8 cellular contexts compared by ENCODE assay signal in genomic region chr1:160726498-160727391, GRCh38. TPM values are rescaled to one million over a fixed set of nuclear protein-coding genes. Genes with fewer than 3 reads are reported as not detected.
DNase-seq lines count a peak whose midpoint lies in the region; ATAC-seq and TF ChIP-seq lines count a peak whose summit lies in the region.

No MANE protein-coding gene starts in this region.

- H3K27me3 ChIP-seq in KMS-11 (ENCODE audit: insufficient read depth, low read depth) = no peaks in the 10 kb centered on the region
- no peaks in the 10 kb centered on the region for H3K27me3 ChIP-seq in Peyer's patch
- no peaks in the 10 kb centered on the region for H3K27me3 ChIP-seq in osteoblast (ENCODE audit: insufficient read depth, low read length)

- H3K79me2 ChIP-seq in KMS-11 (ENCODE audit: insufficient read depth, low read depth) (no peaks in the 10 kb centered on the region), osteoblast (ENCODE audit: insufficient read depth, low read length) (no peaks in the 10 kb centered on the region)

- peak; percentile 100 for TF ChIP-seq CTCF in KMS-11 (conservative IDR thresholded peaks at IDR 0.05; ENCODE audit: low read depth, low read length)
- TF ChIP-seq CTCF in Peyer's patch (IDR thresholded peaks at IDR 0.05) = peak; percentile 77 to 92 (median 80)
- peak; percentile 66 for TF ChIP-seq CTCF in osteoblast (IDR thresholded peaks at IDR 0.05; ENCODE audit: extremely low read depth, low read depth, low read length)

- H3K27ac Mint-ChIP-seq in activated naive CD4-positive, alpha-beta T cell treated with anti-CD3 and anti-CD28 coated beads, Interleukin-2, amount 10 ng/mL, durations not matched to agents 7 days and 5 days = no peak overlapping the region

- DNase-seq in DMS153 (lab: John Stamatoyannopoulos, UW) (peak; percentile 46), Peyer's patch (peak in 2 of 3 donors; percentile 53 to 82), glomerular visceral epithelial cell (ENCODE audit: extremely low spot score) (peak; percentile 38), osteoblast (ENCODE audit: insufficient read length, low spot score, missing footprints) (peak; percentile 47), T1000 (lab: John Stamatoyannopoulos, UW) (no peak)
- peak; percentile 75 for DNase-seq in activated naive CD4-positive, alpha-beta T cell treated with anti-CD3 and anti-CD28 coated beads, Interleukin-2, amount 10 ng/mL, durations not matched to agents 7 days and 5 days

- H3K4me2 ChIP-seq in KMS-11 = peak overlapping the region; percentile 26
- H3K4me2 ChIP-seq in osteoblast (ENCODE audit: insufficient read depth, low read length) = no peak overlapping the region

- peak overlapping the region; percentile 56 for H2AFZ ChIP-seq in KMS-11 (ENCODE audit: low read depth)
- H2AFZ ChIP-seq in osteoblast (ENCODE audit: low read length) = peak overlapping the region; percentile 74

- peaks cover 23% of the 10 kb centered on the region for H3K4me1 Mint-ChIP-seq in activated naive CD4-positive, alpha-beta T cell treated with anti-CD3 and anti-CD28 coated beads, Interleukin-2, amount 10 ng/mL, durations not matched to agents 7 days and 5 days

- no peaks in the 10 kb centered on the region for H3K27me3 Mint-ChIP-seq in activated naive CD4-positive, alpha-beta T cell treated with anti-CD3 and anti-CD28 coated beads, Interleukin-2, amount 10 ng/mL, durations not matched to agents 7 days and 5 days

- H3K9me3 ChIP-seq in Peyer's patch (no peaks in the 10 kb centered on the region), osteoblast (ENCODE audit: low read depth, low read length) (no peaks in the 10 kb centered on the region)

- H4K20me1 ChIP-seq in KMS-11 (ENCODE audit: insufficient read depth) (no peaks in the 10 kb centered on the region), osteoblast (ENCODE audit: insufficient read depth, low read length) (no peaks in the 10 kb centered on the region)

- H3K36me3 ChIP-seq in KMS-11 (ENCODE audit: insufficient read depth) (no peaks in the 10 kb centered on the region), Peyer's patch (no peaks in the 10 kb centered on the region), osteoblast (ENCODE audit: insufficient read depth, low read length) (no peaks in the 10 kb centered on the region)

- H3K9ac ChIP-seq in KMS-11 = peak overlapping the region; percentile 22; the same call in 1 of the 2 replicates

- no peak overlapping the region for H3K4me3 Mint-ChIP-seq in activated naive CD4-positive, alpha-beta T cell treated with anti-CD3 and anti-CD28 coated beads, Interleukin-2, amount 10 ng/mL, durations not matched to agents 7 days and 5 days

- H3K27ac ChIP-seq in KMS-11 (peak overlapping the region; percentile 18; the same call in 1 of the 2 replicates), Peyer's patch (peak overlapping the region in 2 of 4 donors; percentile 43 to 64), osteoblast (ENCODE audit: low read depth, low read length) (no peak overlapping the region)

- TF ChIP-seq POLR2A in Peyer's patch (IDR thresholded peaks at IDR 0.05) = no peak

- peaks cover 3% of the 10 kb centered on the region for H3K9me3 Mint-ChIP-seq in activated naive CD4-positive, alpha-beta T cell treated with anti-CD3 and anti-CD28 coated beads, Interleukin-2, amount 10 ng/mL, durations not matched to agents 7 days and 5 days

- H3K4me3 ChIP-seq in KMS-11 (IDR thresholded peaks at IDR 0.05; ENCODE audit: insufficient read depth, low read depth, low read length) = no peak overlapping the region
- no peak overlapping the region for H3K4me3 ChIP-seq in Peyer's patch
- no peak overlapping the region for H3K4me3 ChIP-seq in osteoblast (ENCODE audit: insufficient read depth, low read length)

- H3K4me1 ChIP-seq in KMS-11 (ENCODE audit: low read depth, poor library complexity, severe bottlenecking) (peaks cover 19% of the 10 kb centered on the region), Peyer's patch (peaks cover 0 to 12% (median 2%) of the 10 kb centered on the region in 4 donors), osteoblast (ENCODE audit: insufficient read depth, low read length) (peaks cover 5% of the 10 kb centered on the region)

- peaks cover 3% of the 10 kb centered on the region for H3K36me3 Mint-ChIP-seq in activated naive CD4-positive, alpha-beta T cell treated with anti-CD3 and anti-CD28 coated beads, Interleukin-2, amount 10 ng/mL, durations not matched to agents 7 days and 5 days

- ATAC-seq in GM21526 (IDR thresholded peaks at IDR 0.05; ENCODE audit: low FRiP score, unreplicated experiment) = peak; percentile 73

- CTCF ChIA-PET in activated naive CD4-positive, alpha-beta T cell treated with anti-CD3 and anti-CD28 coated beads, Interleukin-2, amount 10 ng/mL, durations not matched to agents 7 days and 5 days (lab: Charles Lee) = interaction anchor here (0.7 to 8.0 kb wide), 27 partner anchors 10 to 264 kb away, joined by 3 to 240 read pairs (median 6); partner anchors contain the start of genes CD48, ITLN2, LY9 and SLAMF7

RNA-seq across cellular contexts. Expression of gene SLAMF7, which starts 12.3 kb away (rescaled TPM):
- 1 to 10 TPM; 2.5 to 3.9 (median 2.7) TPM for total RNA-seq in Peyer's patch
- total RNA-seq in osteoblast = under 0.01 TPM in 1 of 2 replicates, not detected in the other

RNA-seq across cellular contexts. Expression of gene CD48, which starts 15.1 kb away (rescaled TPM):
- total RNA-seq in Peyer's patch (10 to 100 TPM in 2 of 4 donors, 1 to 10 TPM in 2; 1.4 to 84.2 (median 9.9) TPM), osteoblast (under 0.01 TPM in 1 of 2 replicates, not detected in the other)
